In genomic region chr2:86868895-86869468, GRCh38 we compare ENCODE assay signal across 3 cellular contexts. TPM values are rescaled to one million over a fixed set of nuclear protein-coding genes. Genes with fewer than 3 reads are reported as not detected.
"Had no signal": no experiment of that assay in that cellular context is flagged by ENCODE, and none has a peak within 500 bp of the region (broad histone marks: within the 10 kb centered on the region; RNA-seq: fewer than 3 reads in every experiment).

No MANE protein-coding gene starts in this region.

RNA-seq across cellular contexts. Expression of gene CD8B, which starts 7.3 kb away (rescaled TPM):
- total RNA-seq: activated B cell treated with CpG ODN at 0.5 μM for 24 hours; activated CD4-positive, alpha-beta T cell treated with anti-CD3 and anti-CD28 coated beads, Interleukin-2, amount 10 ng/mL, durations not matched to agents 24 days and 14 days; T-helper 17 cell had no signal
